In the genomic region with DNA sequence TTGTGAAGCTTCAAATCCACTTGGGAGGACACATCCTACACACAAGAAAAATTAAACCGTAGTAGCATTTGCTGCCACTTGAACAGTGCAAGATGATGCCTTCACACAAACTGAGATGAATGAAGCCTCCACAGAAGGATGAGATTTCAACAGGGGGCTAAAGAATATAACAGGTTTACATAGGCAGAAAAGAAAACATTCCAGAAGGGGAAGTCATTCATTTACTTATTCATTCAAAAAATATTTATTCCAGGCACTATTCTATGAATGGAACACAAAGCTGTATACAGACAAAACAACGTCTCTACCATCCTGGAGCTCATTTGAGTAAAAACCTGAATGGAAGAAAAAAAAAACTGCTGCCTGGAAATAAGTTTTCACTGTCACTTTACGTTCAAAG, we compare ENCODE assay signal across 16 cellular contexts.
DNase-seq lines count a peak whose midpoint lies in the region; ATAC-seq and TF ChIP-seq lines count a peak whose summit lies in the region.
"Had no signal": no experiment of that assay in that cellular context is flagged by ENCODE, and none has a peak within 500 bp of the region (broad histone marks: within the 10 kb centered on the region; RNA-seq: fewer than 3 reads in every experiment).

No MANE protein-coding gene starts in this region.

- no peak overlapping the region for H2BK15ac ChIP-seq in IMR-90 (ENCODE audit: low read depth, low read length)

- H3K79me2 ChIP-seq in trophoblast cell (ENCODE audit: control insufficient read depth, insufficient read depth, low read length, poor library complexity) = no peaks in the 10 kb centered on the region

- ATAC-seq in IMR-90 (ENCODE audit: low read depth) (peak; percentile 46; the same call in 1 of the 2 replicates), sciatic nerve (no peak), HG03520 (IDR thresholded peaks at IDR 0.05; ENCODE audit: unreplicated experiment) (no peak)

- H3K14ac ChIP-seq in IMR-90 (replicated peaks; ENCODE audit: low read depth, low read length) (no peak overlapping the region), trophoblast cell (ENCODE audit: low read length) (no peak overlapping the region)

- H4K8ac ChIP-seq in IMR-90 (ENCODE audit: low read depth in 2 of 2, low read length in 2 of 2) (no peak overlapping the region), trophoblast cell (ENCODE audit: low read depth, low read length) (no peak overlapping the region)

- H2AK9ac ChIP-seq in IMR-90 (replicated peaks; ENCODE audit: low read depth, low read length, poor library complexity) = no peak overlapping the region

- H3K4me1 ChIP-seq in IMR-90 (ENCODE audit: control insufficient read depth, insufficient read depth, low read length) (no peaks in the 10 kb centered on the region), adipocyte (ENCODE audit: control insufficient read depth, insufficient read depth, low read length) (peaks cover 11% of the 10 kb centered on the region), trophoblast cell (ENCODE audit: control insufficient read depth in 1 of 2, insufficient read depth in 2 of 2, low read length in 2 of 2) (no peaks in the 10 kb centered on the region)

- H2AFZ ChIP-seq in IMR-90 (replicated peaks; ENCODE audit: low read length, poor library complexity) (no peak overlapping the region), trophoblast cell (ENCODE audit: insufficient read depth, low read length, poor library complexity) (no peak overlapping the region)

- H3K9ac ChIP-seq in IMR-90 (ENCODE audit: low read depth, low read length) (no peak overlapping the region), adipocyte (ENCODE audit: low read length) (no peak overlapping the region), trophoblast cell (ENCODE audit: low read length) (no peak overlapping the region)

- H2BK5ac ChIP-seq in IMR-90 (ENCODE audit: low read depth, low read length, poor library complexity, severe bottlenecking) = no peak overlapping the region
- H2BK5ac ChIP-seq in trophoblast cell (ENCODE audit: low read depth, low read length, poor library complexity) = no peak overlapping the region

- intact Hi-C loops in IMR-90 (cut with micrococcal nuclease) (loop anchor here (2.0 to 5.0 kb wide), 3 partner anchors 415 to 1515 kb away; no protein-coding TSS in a partner anchor), sciatic nerve (cut with DNase I) (no loop called here)

- TF ChIP-seq RAD21 in IMR-90 (IDR thresholded peaks at IDR 0.05; ENCODE audit: low read length) = no peak

- H2BK120ac ChIP-seq in IMR-90 (ENCODE audit: low read depth, low read length) = no peak overlapping the region; the same call in 1 of the 2 replicates
- H2BK120ac ChIP-seq in trophoblast cell (ENCODE audit: insufficient read depth, low read length, poor library complexity) = no peak overlapping the region

- TF ChIP-seq CTCF in IMR-90 (conservative IDR thresholded peaks at IDR 0.05; ENCODE audit: low read depth, low read length) = no peak
- TF ChIP-seq CTCF in epithelial cell of esophagus (IDR thresholded peaks at IDR 0.05; ENCODE audit: insufficient read depth, low read depth, low read length, missing control alignments) = no peak

- H3K9me3 ChIP-seq in IMR-90 (ENCODE audit: control insufficient read depth, insufficient read depth, low read length) = no peaks in the 10 kb centered on the region
- H3K9me3 ChIP-seq in adipocyte (ENCODE audit: control insufficient read depth, low read length) = no peaks in the 10 kb centered on the region
- no peaks in the 10 kb centered on the region for H3K9me3 ChIP-seq in trophoblast cell (ENCODE audit: insufficient read depth, low read depth, low read length)
- H3K9me3 ChIP-seq: HAP-1 had no signal

- no peak overlapping the region for H3K18ac ChIP-seq in IMR-90 (ENCODE audit: low read depth, low read length)
- H3K18ac ChIP-seq in trophoblast cell (ENCODE audit: low read length) = no peak overlapping the region

- H3K27ac ChIP-seq in IMR-90 (ENCODE audit: insufficient read depth, low read length) (no peak overlapping the region), trophoblast cell (ENCODE audit: low read depth, low read length) (no peak overlapping the region), caudate nucleus (ENCODE audit: low read depth, low read length) (no peak overlapping the region)

- H4K91ac ChIP-seq in IMR-90 (ENCODE audit: insufficient read depth, low read depth, low read length) (no peak overlapping the region), trophoblast cell (ENCODE audit: low read depth, low read length) (no peak overlapping the region)

- no peak overlapping the region for H3K23ac ChIP-seq in IMR-90 (ENCODE audit: low read depth, low read length)
- no peak overlapping the region for H3K23ac ChIP-seq in trophoblast cell (ENCODE audit: low read length)

- no peak overlapping the region for H3K4me2 ChIP-seq in IMR-90 (ENCODE audit: low read depth, low read length)
- H3K4me2 ChIP-seq in trophoblast cell (ENCODE audit: low read length) = no peak overlapping the region

- no peaks in the 10 kb centered on the region for H4K20me1 ChIP-seq in IMR-90 (ENCODE audit: insufficient read depth, low read length)

- CTCF ChIA-PET in IMR-90 (lab: Yijun Ruan, JAX) = interaction anchor here (2.9 kb wide), 1 partner anchor 182 kb away, joined by 12 read pairs; no protein-coding TSS in a partner anchor

- in situ Hi-C loops in IMR-90 (cut with MboI; ENCODE audit: low sequenced_read_pairs) = loop anchor here (5.0 kb wide), 1 partner anchor 181 kb away; no protein-coding TSS in a partner anchor

- no peak overlapping the region for H4K12ac ChIP-seq in trophoblast cell (ENCODE audit: low read depth, low read length)

- POLR2A ChIA-PET in IMR-90 (lab: Charles Lee; ENCODE audit: unreplicated experiment) = interaction anchor here (0.6 kb wide), 1 partner anchor 30 kb away, joined by 3 read pairs; no protein-coding TSS in a partner anchor

- no peak overlapping the region for H3K56ac ChIP-seq in IMR-90 (ENCODE audit: extremely low read depth, insufficient read depth, low read length)

- H2BK12ac ChIP-seq in trophoblast cell (ENCODE audit: low read length) = no peak overlapping the region

- no peak overlapping the region for H4K5ac ChIP-seq in IMR-90 (ENCODE audit: low read depth, low read length)

- no peak overlapping the region for H3K4ac ChIP-seq in IMR-90 (ENCODE audit: low read depth, low read length)
- H3K4ac ChIP-seq in trophoblast cell (ENCODE audit: low read depth, low read length) = no peak overlapping the region

- H3K4me3 ChIP-seq in IMR-90 (ENCODE audit: insufficient read depth, low read depth, low read length) = no peak overlapping the region
- no peak overlapping the region for H3K4me3 ChIP-seq in adipocyte (ENCODE audit: low read length)
- no peak overlapping the region for H3K4me3 ChIP-seq in epithelial cell of esophagus (ENCODE audit: low read length)
- H3K4me3 ChIP-seq in trophoblast cell (ENCODE audit: low read depth, low read length) = no peak overlapping the region
- H3K4me3 ChIP-seq: HAP-1 had no signal

- no peaks in the 10 kb centered on the region for H3K36me3 ChIP-seq in IMR-90 (ENCODE audit: control insufficient read depth, insufficient read depth, low read length)
- H3K36me3 ChIP-seq in adipocyte (ENCODE audit: control insufficient read depth, insufficient read depth, low read length, severe bottlenecking) = peaks cover 19% of the 10 kb centered on the region
- H3K36me3 ChIP-seq in trophoblast cell (ENCODE audit: control insufficient read depth in 1 of 2, insufficient read depth in 2 of 2, low read length in 2 of 2) = no peaks in the 10 kb centered on the region
- H3K36me3 ChIP-seq: HAP-1 had no signal

- DNase-seq in IMR-90 = peak; percentile 11
- peak; percentile 19 for DNase-seq in adipocyte (ENCODE audit: low read depth)
- peak; percentile 21 for DNase-seq in epithelial cell of esophagus (ENCODE audit: low read depth)
- DNase-seq in trophoblast cell = peak in 1 of 2 donors; percentile 34
- no peak for DNase-seq in sciatic nerve (ENCODE audit: low spot score)
- no peak for DNase-seq in caudate nucleus (lab: John Stamatoyannopoulos, UW)
- DNase-seq in activated T-cell treated with anti-CD3 and anti-CD28 coated beads, Interleukin-2, amount 50 U/mL, for 1 hour = no peak
- DNase-seq: COR-L47, DMS153, KG1, NCI-H1092, NCI-H226, NCI-H524 treated with DMSO at 0.1 percent for 48 hours, SIG-M5 had no signal

- H2AK5ac ChIP-seq in IMR-90 (ENCODE audit: low read depth, low read length) = no peak overlapping the region
- H2AK5ac ChIP-seq in trophoblast cell (ENCODE audit: low read length) = peak overlapping the region; percentile 39

- H3K9me1 ChIP-seq in IMR-90 (ENCODE audit: insufficient read depth, low read length) = peaks cover 3% of the 10 kb centered on the region; the same call in 1 of the 2 replicates

- WGBS in IMR-90 (ENCODE audit: extremely low coverage in 2 of 2, insufficient read length in 1 of 2), 2 experiments = no CpG with 5 or more reads among the region's 3 CpGs
- WGBS in trophoblast cell (ENCODE audit: extremely low coverage, insufficient coverage, insufficient read length) = no CpG with 5 or more reads among the region's 3 CpGs

- TF ChIP-seq POLR2A in IMR-90 (IDR thresholded peaks at IDR 0.05; ENCODE audit: low read depth, low read length) = no peak

- H3K27me3 ChIP-seq in IMR-90 (ENCODE audit: control insufficient read depth, insufficient read depth, low read length) = peaks cover 7% of the 10 kb centered on the region
- H3K27me3 ChIP-seq in adipocyte (replicated peaks; ENCODE audit: control insufficient read depth, insufficient read depth, low read length) = no peaks in the 10 kb centered on the region
- H3K27me3 ChIP-seq in trophoblast cell (ENCODE audit: insufficient read depth, low read length) = no peaks in the 10 kb centered on the region

- H3K79me1 ChIP-seq in IMR-90 (ENCODE audit: low read depth in 1 of 2, low read length in 2 of 2) (no peaks in the 10 kb centered on the region), trophoblast cell (ENCODE audit: low read length) (no peaks in the 10 kb centered on the region)

- BruUV-seq in IMR-90 (replicated peaks; lab: Mats Ljungman, UMichigan) = no TSS peak

- dilution Hi-C loops in IMR-90 (cut with HindIII; ENCODE audit: low sequenced_read_pairs, unreplicated experiment) = no loop called here

- H2BK20ac ChIP-seq in IMR-90 (ENCODE audit: low read depth, low read length) = no peak overlapping the region

TF ChIP-seq in IMR-90, 13 proteins besides CTCF, POLR2A, EP300 and RAD21 (continues in another document):
- TF ChIP-seq RFX5 (IDR thresholded peaks at IDR 0.05; ENCODE audit: low read depth, low read length) (no peak), MAZ (IDR thresholded peaks at IDR 0.05; ENCODE audit: borderline replicate concordance, low read depth, low read length) (no peak), MAFK (IDR thresholded peaks at IDR 0.05; ENCODE audit: low read depth, low read length) (no peak), MXI1 (IDR thresholded peaks at IDR 0.05; ENCODE audit: borderline replicate concordance, low read depth, low read length) (no peak)
- TF ChIP-seq, protein P1, sequence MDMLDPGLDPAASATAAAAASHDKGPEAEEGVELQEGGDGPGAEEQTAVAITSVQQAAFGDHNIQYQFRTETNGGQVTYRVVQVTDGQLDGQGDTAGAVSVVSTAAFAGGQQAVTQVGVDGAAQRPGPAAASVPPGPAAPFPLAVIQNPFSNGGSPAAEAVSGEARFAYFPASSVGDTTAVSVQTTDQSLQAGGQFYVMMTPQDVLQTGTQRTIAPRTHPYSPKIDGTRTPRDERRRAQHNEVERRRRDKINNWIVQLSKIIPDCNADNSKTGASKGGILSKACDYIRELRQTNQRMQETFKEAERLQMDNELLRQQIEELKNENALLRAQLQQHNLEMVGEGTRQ (IDR thresholded peaks at IDR 0.05; ENCODE audit: low read depth, low read length) = no peak

Comparison
In these comparisons a context has a peak if more than half of its experiments do, and no peak if none do; other contexts are left out.
1. DNase-seq: peak in IMR-90 (single experiment), adipocyte (single experiment) and epithelial cell of esophagus (single experiment); none in sciatic nerve (single experiment), caudate nucleus (0 of 61) and activated T-cell treated with anti-CD3 and anti-CD28 coated beads, Interleukin-2, amount 50 U/mL, for 1 hour (single experiment).